29 cellular contexts compared by ENCODE assay signal in genomic region chr3:1191061-1191460, GRCh38.
"Had no signal": no experiment of that assay in that cellular context is flagged by ENCODE, and none has a peak within 500 bp of the region (broad histone marks: within the 10 kb centered on the region; RNA-seq: fewer than 3 reads in every experiment).

No MANE protein-coding gene starts in this region.

- H3K27ac ChIP-seq: epithelial cell of prostate, esophagus squamous epithelium, gastroesophageal sphincter, heart right ventricle, parathyroid adenoma, psoas muscle, right atrium auricular region, thyroid gland, upper lobe of left lung, vagina had no signal

- H3K9me3 ChIP-seq: esophagus squamous epithelium, gastroesophageal sphincter, psoas muscle, right atrium auricular region, thyroid gland, upper lobe of left lung, vagina had no signal

- H3K4me3 ChIP-seq: esophagus squamous epithelium, gastroesophageal sphincter, heart right ventricle, psoas muscle, right atrium auricular region, smooth muscle cell, thyroid gland, upper lobe of left lung, vagina had no signal

- H3K36me3 ChIP-seq: esophagus squamous epithelium, gastroesophageal sphincter, heart right ventricle, right atrium auricular region, thyroid gland, upper lobe of left lung, vagina had no signal

- H3K27me3 ChIP-seq: esophagus squamous epithelium, gastroesophageal sphincter, heart right ventricle, right atrium auricular region, thyroid gland, upper lobe of left lung, vagina had no signal

- H3K4me1 ChIP-seq: esophagus squamous epithelium, gastroesophageal sphincter, heart right ventricle, psoas muscle, right atrium auricular region, thyroid gland, upper lobe of left lung, vagina had no signal

- DNase-seq: activated CD4-positive, alpha-beta T cell treated with anti-CD3 and anti-CD28 coated beads for 4 hours; activated CD4-positive, alpha-beta T cell treated with anti-CD3 and anti-CD28 coated beads, Interleukin-2, amount 50 U/mL, for 4 hours; activated gamma-delta T cell; activated naive CD4-positive, alpha-beta T cell treated with anti-CD3 and anti-CD28 coated beads, Interleukin-2, amount 10 ng/mL, durations not matched to agents 7 days and 5 days; activated naive CD8-positive, alpha-beta T cell treated with anti-CD3 and anti-CD28 coated beads, Interleukin-2, amount 10 ng/mL, durations not matched to agents 7 days and 5 days; amniotic stem cell; effector CD8-positive, alpha-beta T cell; esophagus squamous epithelium; heart right ventricle; left cardiac atrium; left ventricle myocardium superior; midbrain; naive thymus-derived CD8-positive, alpha-beta T cell; nucleus accumbens; psoas muscle; stimulated activated CD4-positive, alpha-beta T cell treated with anti-CD3 and anti-CD28 coated beads, Interleukin-1b, Interleukin-23, amount 100 ng/mL, for 48 hours; stimulated activated CD4-positive, alpha-beta T cell treated with anti-CD3 and anti-CD28 coated beads, Interleukin-4, amount 100 ng/mL, for 4 hours; stimulated activated CD8-positive, alpha-beta memory T cell treated with anti-CD3 and anti-CD28 coated beads, Interleukin-4, amount 100 ng/mL, for 48 hours; stimulated activated naive CD8-positive, alpha-beta T cell treated with anti-CD3 and anti-CD28 coated beads, Interleukin-15, amount 100 ng/mL, for 72 hours; T-helper 1 cell; thyroid gland; upper lobe of left lung had no signal

- ATAC-seq: gastroesophageal sphincter; heart right ventricle; left cardiac atrium; left ventricle myocardium superior; naive thymus-derived CD8-positive, alpha-beta T cell; psoas muscle; stimulated activated memory B cell treated with anti-CD40 and anti-IgM and Interleukin-4, amounts not matched to agents 10 μg/mL and 1 μg/mL and 100 μg/mL, for 72 hours; stimulated activated naive CD8-positive, alpha-beta T cell treated with anti-CD3 and anti-CD28 coated beads, Interleukin-15, amount 100 ng/mL, for 72 hours had no signal
